ENCODE assay signal across 15 cellular contexts in genomic region chr7:37445800-37446199, GRCh38. TPM values are rescaled to one million over a fixed set of nuclear protein-coding genes. Genes with fewer than 3 reads are reported as not detected.
DNase-seq lines count a peak whose midpoint lies in the region; ATAC-seq and TF ChIP-seq lines count a peak whose summit lies in the region.
"Had no signal": no experiment of that assay in that cellular context is flagged by ENCODE, and none has a peak within 500 bp of the region (broad histone marks: within the 10 kb centered on the region; RNA-seq: fewer than 3 reads in every experiment).

No MANE protein-coding gene starts in this region.

- 0 out of 2 replicates have a peak, but pooled peaks cover 7% of the 10 kb centered on the region for H3K79me2 ChIP-seq in GM23338 (replicated peaks; ENCODE audit: insufficient read depth)

- no peaks in the 10 kb centered on the region for H3K9me3 Mint-ChIP-seq in activated naive CD4-positive, alpha-beta T cell treated with anti-CD3 and anti-CD28 coated beads, Interleukin-2, amount 10 ng/mL, durations not matched to agents 7 days and 5 days
- H3K9me3 Mint-ChIP-seq in activated naive CD8-positive, alpha-beta T cell (ENCODE audit: low read depth) = no peaks in the 10 kb centered on the region
- H3K9me3 Mint-ChIP-seq in naive B cell = peaks cover 0 to 4% (median 0%) of the 10 kb centered on the region in 7 donors
- H3K9me3 Mint-ChIP-seq in GM23338 = no peaks in the 10 kb centered on the region

- peaks cover 10% of the 10 kb centered on the region for H3K27me3 Mint-ChIP-seq in activated naive CD4-positive, alpha-beta T cell treated with anti-CD3 and anti-CD28 coated beads, Interleukin-2, amount 10 ng/mL, durations not matched to agents 7 days and 5 days
- H3K27me3 Mint-ChIP-seq in activated naive CD8-positive, alpha-beta T cell = no peaks in the 10 kb centered on the region
- H3K27me3 Mint-ChIP-seq in naive B cell = peaks cover 0 to 6% (median 4%) of the 10 kb centered on the region in 3 donors
- peaks cover 23% of the 10 kb centered on the region for H3K27me3 Mint-ChIP-seq in GM23338 (ENCODE audit: insufficient read depth, low read depth, poor library complexity)

- no peak overlapping the region for H3K4me3 ChIP-seq in upper lobe of right lung
- H3K4me3 ChIP-seq in GM23338 = no peak overlapping the region
- H3K4me3 ChIP-seq: lung, tibial artery had no signal

- CTCF ChIA-PET in activated naive CD4-positive, alpha-beta T cell treated with anti-CD3 and anti-CD28 coated beads, Interleukin-2, amount 10 ng/mL, durations not matched to agents 7 days and 5 days (lab: Charles Lee) = interaction anchor here (7.0 kb wide), 1 partner anchor 93 kb away, joined by 58 read pairs; no protein-coding TSS in a partner anchor

- no peaks in the 10 kb centered on the region for H3K9me2 ChIP-seq in GM23338 (ENCODE audit: insufficient read depth)

- H3F3A ChIP-seq in GM23338 (replicated peaks; ENCODE audit: low read depth) = peaks cover 2% of the 10 kb centered on the region; the same call in 1 of the 2 replicates

- H3K27ac ChIP-seq in upper lobe of right lung (peak overlapping the region; percentile 96), GM23338 (ENCODE audit: low read depth) (no peak overlapping the region)
- H3K27ac ChIP-seq: tibial artery had no signal

- no peaks in the 10 kb centered on the region for H3K36me3 ChIP-seq in upper lobe of right lung
- H3K36me3 ChIP-seq in GM23338 (ENCODE audit: insufficient read depth) = no peaks in the 10 kb centered on the region
- H3K36me3 ChIP-seq: tibial artery had no signal

- peaks cover 43% of the 10 kb centered on the region for H3K36me3 Mint-ChIP-seq in activated naive CD4-positive, alpha-beta T cell treated with anti-CD3 and anti-CD28 coated beads, Interleukin-2, amount 10 ng/mL, durations not matched to agents 7 days and 5 days
- H3K36me3 Mint-ChIP-seq in activated naive CD8-positive, alpha-beta T cell = peaks cover 8% of the 10 kb centered on the region
- H3K36me3 Mint-ChIP-seq in naive B cell (peaks cover 10 to 31% of the 10 kb centered on the region in 2 donors), GM23338 (ENCODE audit: low read depth) (no peaks in the 10 kb centered on the region; the same call in 2 of the 3 replicates)

- no peak overlapping the region for H3K4me2 ChIP-seq in GM23338

- H3K4me3 Mint-ChIP-seq in activated naive CD4-positive, alpha-beta T cell treated with anti-CD3 and anti-CD28 coated beads, Interleukin-2, amount 10 ng/mL, durations not matched to agents 7 days and 5 days = no peak overlapping the region
- H3K4me3 Mint-ChIP-seq in activated naive CD8-positive, alpha-beta T cell = peak overlapping the region; percentile 90
- peak overlapping the region in 3 of 8 donors; percentile 85 to 100 (median 93) for H3K4me3 Mint-ChIP-seq in naive B cell
- H3K4me3 Mint-ChIP-seq in GM23338 = no peak overlapping the region

- peak overlapping the region; percentile 9 for H3K27ac Mint-ChIP-seq in activated naive CD4-positive, alpha-beta T cell treated with anti-CD3 and anti-CD28 coated beads, Interleukin-2, amount 10 ng/mL, durations not matched to agents 7 days and 5 days
- H3K27ac Mint-ChIP-seq in activated naive CD8-positive, alpha-beta T cell = peak overlapping the region; percentile 59
- H3K27ac Mint-ChIP-seq in naive B cell = peak overlapping the region in 5 of 6 donors; percentile 3 to 99 (median 18)
- H3K27ac Mint-ChIP-seq in GM23338 = no peak overlapping the region

- intact Hi-C loops in upper lobe of right lung (cut with DNase I) = no loop called here

- H2AFZ ChIP-seq in GM23338 = no peak overlapping the region

- H3K4me1 ChIP-seq in upper lobe of right lung = peaks cover 50% of the 10 kb centered on the region
- peaks cover 12% of the 10 kb centered on the region for H3K4me1 ChIP-seq in GM23338 (ENCODE audit: insufficient read depth)

- TF ChIP-seq CTCF in upper lobe of right lung (IDR thresholded peaks at IDR 0.05) (no peak), GM23338 (conservative IDR thresholded peaks at IDR 0.05; ENCODE audit: low read depth in 2 of 2) (no peak)

- H3K27me3 ChIP-seq in upper lobe of right lung (no peaks in the 10 kb centered on the region), GM23338 (ENCODE audit: insufficient read depth) (peaks cover 24% of the 10 kb centered on the region)

- H3K9me3 ChIP-seq in upper lobe of right lung = no peaks in the 10 kb centered on the region
- H3K9me3 ChIP-seq: tibial artery had no signal

- H4K20me1 ChIP-seq in GM23338 (replicated peaks; ENCODE audit: insufficient read depth) = peaks cover 2% of the 10 kb centered on the region; the same call in 1 of the 2 replicates

- ATAC-seq in naive B cell (ENCODE audit: low read depth in 2 of 2) (no peak), upper lobe of right lung (no peak), GM23338 (no peak)

- no peak for DNase-seq in activated naive CD4-positive, alpha-beta T cell treated with anti-CD3 and anti-CD28 coated beads, Interleukin-2, amount 10 ng/mL, durations not matched to agents 7 days and 5 days
- no peak for DNase-seq in activated naive CD4-positive, alpha-beta T cell treated with Interleukin-2 at 50 U/mL for 16 hours
- DNase-seq in naive B cell = no peak
- no peak for DNase-seq in upper lobe of right lung
- no peak for DNase-seq in NCI-H146 (lab: John Stamatoyannopoulos, UW)
- DNase-seq in midbrain (lab: John Stamatoyannopoulos, UW) = no peak
- DNase-seq in GM23338 (ENCODE audit: low spot score) = no peak
- DNase-seq: activated CD4-positive, alpha-beta T cell treated with anti-CD3 and anti-CD28 coated beads, Interleukin-2, amount 50 U/mL, for 1 hour; NCI-H1417 treated with DMSO at 0.1 percent for 48 hours; NCI-H446 treated with DMSO at 0.1 percent for 48 hours; OCI-M1; small intestine; tibial artery had no signal

- peaks cover 89% of the 10 kb centered on the region for H3K4me1 Mint-ChIP-seq in activated naive CD4-positive, alpha-beta T cell treated with anti-CD3 and anti-CD28 coated beads, Interleukin-2, amount 10 ng/mL, durations not matched to agents 7 days and 5 days
- peaks cover 73% of the 10 kb centered on the region for H3K4me1 Mint-ChIP-seq in activated naive CD8-positive, alpha-beta T cell (ENCODE audit: low read depth)
- H3K4me1 Mint-ChIP-seq in naive B cell = peaks cover 46 to 79% (median 63%) of the 10 kb centered on the region in 3 donors
- peaks cover 41% of the 10 kb centered on the region for H3K4me1 Mint-ChIP-seq in GM23338

TF ChIP-seq in GM23338, 12 proteins besides CTCF, POLR2A, EP300 and RAD21 (continues in another document):
- no peak for TF ChIP-seq EZH2phosphoT487 (IDR thresholded peaks at IDR 0.05; ENCODE audit: unreplicated experiment)
- TF ChIP-seq ZNF331 (CRISPR knock-in tag; IDR thresholded peaks at IDR 0.05; ENCODE audit: low read depth) = no peak
- no peak for TF ChIP-seq STAT1 (IDR thresholded peaks at IDR 0.05; ENCODE audit: unreplicated experiment)
- TF ChIP-seq JUNB (IDR thresholded peaks at IDR 0.05; ENCODE audit: unreplicated experiment) = no peak
- no peak for TF ChIP-seq CREB1 (CRISPR knock-in tag; IDR thresholded peaks at IDR 0.05; ENCODE audit: low read depth)
- TF ChIP-seq ZNF114 (CRISPR knock-in tag; IDR thresholded peaks at IDR 0.05) = no peak
- TF ChIP-seq ETS1 (IDR thresholded peaks at IDR 0.05) = no peak
- TF ChIP-seq REST (IDR thresholded peaks at IDR 0.05; ENCODE audit: unreplicated experiment) = no peak
- TF ChIP-seq POLR2AphosphoS5 (IDR thresholded peaks at IDR 0.05; ENCODE audit: low read depth) = no peak
- no peak for TF ChIP-seq NANOG (IDR thresholded peaks at IDR 0.05; ENCODE audit: borderline replicate concordance)

RNA-seq across cellular contexts. Expression of gene ELMO1, which starts 2.9 kb away (rescaled TPM):
- 10 to 100 TPM; 42.8 to 69.9 (median 59.5) TPM for polyA plus RNA-seq in naive B cell (ENCODE audit: low read depth in 6 of 6)
- 53.8 TPM for total RNA-seq in upper lobe of right lung
- 15.0 and 24.9 TPM in 2 replicates for total RNA-seq in GM23338 (2014; rRNA removed; shearing (Covaris generic))
- 6.5 and 6.7 TPM in 2 replicates for polyA plus RNA-seq in GM23338 (2016; fragmentation: Nextera tagmentation; extraction: Ambion mirVana)
